Comparison of ENCODE assay signal across 11 cellular contexts in the genomic region with DNA sequence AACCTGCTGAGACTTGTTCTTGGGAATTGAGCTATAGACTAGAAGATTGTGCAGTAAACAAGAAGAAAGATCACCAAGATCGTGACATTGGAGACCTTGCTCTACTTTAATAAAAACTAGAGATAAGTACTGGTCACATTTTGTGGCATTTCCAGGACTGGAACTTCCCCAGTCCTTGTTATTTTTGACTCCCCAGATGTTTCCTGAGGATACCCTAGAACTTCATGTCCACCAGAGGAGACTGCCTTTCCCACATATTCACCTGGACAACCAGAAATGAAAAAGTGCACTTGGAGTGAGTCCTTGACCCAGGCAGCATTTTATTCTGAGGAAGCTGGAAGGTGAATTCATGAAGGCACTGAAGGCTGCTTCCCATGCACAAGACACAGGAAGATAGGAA. TPM values are rescaled to one million over a fixed set of nuclear protein-coding genes. Genes with fewer than 3 reads are reported as not detected.
DNase-seq lines count a peak whose midpoint lies in the region; ATAC-seq and TF ChIP-seq lines count a peak whose summit lies in the region.
"Had no signal": no experiment of that assay in that cellular context is flagged by ENCODE, and none has a peak within 500 bp of the region (broad histone marks: within the 10 kb centered on the region; RNA-seq: fewer than 3 reads in every experiment).

No MANE protein-coding gene starts in this region.

- DNase-seq in left ventricle myocardium inferior (no peak), right cardiac atrium (no peak), endothelial cell (ENCODE audit: low spot score) (no peak), NCI-H146 treated with DMSO at 0.1 percent for 48 hours (lab: John Stamatoyannopoulos, UW; ENCODE audit: unreplicated experiment) (no peak), HuH-7 (ENCODE audit: low spot score) (no peak)
- DNase-seq in stimulated activated effector memory CD8-positive, alpha-beta T cell treated with anti-CD3 and anti-CD28 coated beads, Interleukin-12 subunit alpha, Interleukin-12 subunit beta, amount 100 ng/mL, for 72 hours (ENCODE audit: low spot score in 2 of 2) = no peak
- DNase-seq: BE2C, IMR-90 had no signal

- H3K4me2 ChIP-seq in OCI-LY3 (ENCODE audit: low read length) = no peak overlapping the region

- H3K9me3 ChIP-seq in left ventricle myocardium inferior (replicated peaks) (no peaks in the 10 kb centered on the region), right cardiac atrium (ENCODE audit: control insufficient read depth, low read length) (no peaks in the 10 kb centered on the region), OCI-LY3 (ENCODE audit: insufficient read depth, low read length) (no peaks in the 10 kb centered on the region)
- H3K9me3 ChIP-seq: BE2C had no signal

- H3K27me3 Mint-ChIP-seq in endothelial cell (ENCODE audit: unreplicated experiment) = peaks cover 6% of the 10 kb centered on the region

- no peak for ATAC-seq in right cardiac atrium
- no peak for ATAC-seq in stimulated activated effector memory CD8-positive, alpha-beta T cell treated with anti-CD3 and anti-CD28 coated beads, Interleukin-12 subunit alpha, Interleukin-12 subunit beta, amount 100 ng/mL, for 72 hours
- ATAC-seq: HCT116 had no signal

- TF ChIP-seq CTCF in left ventricle myocardium inferior (IDR thresholded peaks at IDR 0.05; ENCODE audit: borderline replicate concordance) (no peak), OCI-LY3 (IDR thresholded peaks at IDR 0.05; ENCODE audit: low read depth, low read length) (no peak), endothelial cell (IDR thresholded peaks at IDR 0.05; ENCODE audit: unreplicated experiment) (no peak)

- peaks cover 58% of the 10 kb centered on the region for H3K4me1 Mint-ChIP-seq in endothelial cell (ENCODE audit: unreplicated experiment)
- H3K4me1 Mint-ChIP-seq in stimulated activated effector memory CD8-positive, alpha-beta T cell treated with anti-CD3 and anti-CD28 coated beads, Interleukin-12 subunit alpha, Interleukin-12 subunit beta, amount 100 ng/mL, for 72 hours = peaks cover 21% of the 10 kb centered on the region

- peak overlapping the region; percentile 16 for H3K4me3 Mint-ChIP-seq in endothelial cell (ENCODE audit: unreplicated experiment)
- no peak overlapping the region for H3K4me3 Mint-ChIP-seq in stimulated activated effector memory CD8-positive, alpha-beta T cell treated with anti-CD3 and anti-CD28 coated beads, Interleukin-12 subunit alpha, Interleukin-12 subunit beta, amount 100 ng/mL, for 72 hours

- peak overlapping the region; percentile 93 for H3K27ac Mint-ChIP-seq in endothelial cell (ENCODE audit: unreplicated experiment)
- H3K27ac Mint-ChIP-seq in stimulated activated effector memory CD8-positive, alpha-beta T cell treated with anti-CD3 and anti-CD28 coated beads, Interleukin-12 subunit alpha, Interleukin-12 subunit beta, amount 100 ng/mL, for 72 hours = peak overlapping the region; percentile 22

- 60% methylated on average over 1 of the region's 1 CpG for whole genome bisulfite sequencing in right cardiac atrium

- H3K36me3 Mint-ChIP-seq in endothelial cell (ENCODE audit: low read depth, unreplicated experiment) = peaks cover 13% of the 10 kb centered on the region
- no peaks in the 10 kb centered on the region for H3K36me3 Mint-ChIP-seq in stimulated activated effector memory CD8-positive, alpha-beta T cell treated with anti-CD3 and anti-CD28 coated beads, Interleukin-12 subunit alpha, Interleukin-12 subunit beta, amount 100 ng/mL, for 72 hours

- H3K9ac ChIP-seq in OCI-LY3 (ENCODE audit: low read length) = no peak overlapping the region

- H3K36me3 ChIP-seq in left ventricle myocardium inferior (no peaks in the 10 kb centered on the region), OCI-LY3 (replicated peaks; ENCODE audit: low read depth, low read length) (no peaks in the 10 kb centered on the region)
- H3K36me3 ChIP-seq: BE2C had no signal

- H3K4me1 ChIP-seq in left ventricle myocardium inferior = peaks cover 31% of the 10 kb centered on the region
- peaks cover 3% of the 10 kb centered on the region for H3K4me1 ChIP-seq in right cardiac atrium (ENCODE audit: control insufficient read depth, insufficient read depth, low read length)
- peaks cover 7% of the 10 kb centered on the region for H3K4me1 ChIP-seq in OCI-LY3 (ENCODE audit: low read length)
- H3K4me1 ChIP-seq: BE2C had no signal

- H3K9me3 Mint-ChIP-seq in endothelial cell (ENCODE audit: unreplicated experiment) = no peaks in the 10 kb centered on the region
- no peaks in the 10 kb centered on the region for H3K9me3 Mint-ChIP-seq in stimulated activated effector memory CD8-positive, alpha-beta T cell treated with anti-CD3 and anti-CD28 coated beads, Interleukin-12 subunit alpha, Interleukin-12 subunit beta, amount 100 ng/mL, for 72 hours

- no peaks in the 10 kb centered on the region for H3K79me2 ChIP-seq in OCI-LY3 (ENCODE audit: low read length)

- H4K20me1 ChIP-seq in OCI-LY3 (ENCODE audit: insufficient read depth, low read length) = no peaks in the 10 kb centered on the region

- no peak overlapping the region for H3K4me3 ChIP-seq in left ventricle myocardium inferior
- H3K4me3 ChIP-seq in right cardiac atrium (ENCODE audit: low read length) = no peak overlapping the region
- H3K4me3 ChIP-seq in OCI-LY3 (ENCODE audit: low read length) = no peak overlapping the region

- 0 out of 2 replicates have a peak overlapping the region, but pooled peaks have one; percentile 11 for H2AFZ ChIP-seq in OCI-LY3 (ENCODE audit: low read depth, low read length)

- H3K27ac ChIP-seq in left ventricle myocardium inferior (replicated peaks) (peak overlapping the region; percentile 58), right cardiac atrium (ENCODE audit: low read length) (no peak overlapping the region), OCI-LY3 (ENCODE audit: low read length) (no peak overlapping the region)

- peaks cover 7% of the 10 kb centered on the region for H3K27me3 ChIP-seq in left ventricle myocardium inferior (ENCODE audit: low read depth)
- H3K27me3 ChIP-seq in right cardiac atrium (ENCODE audit: control insufficient read depth, insufficient read depth) = no peaks in the 10 kb centered on the region
- peaks cover 6% of the 10 kb centered on the region; the same call in 1 of the 2 replicates for H3K27me3 ChIP-seq in OCI-LY3 (ENCODE audit: low read depth, low read length)
- H3K27me3 ChIP-seq: BE2C had no signal

- intact Hi-C loops in left ventricle myocardium inferior (cut with micrococcal nuclease) (no loop called here), right cardiac atrium (cut with DNase I) (no loop called here)

RNA-seq across cellular contexts. Expression of gene CD207, which starts 5.7 kb away (rescaled TPM):
- total RNA-seq in left ventricle myocardium inferior = not detected
- total RNA-seq in right cardiac atrium = under 1 TPM in 3 of 4 donors, not detected in 1; 0.20 to 0.23 (median 0.21) TPM
- 0.18 TPM for polyA plus RNA-seq in right cardiac atrium
- 0.74 TPM for total RNA-seq in endothelial cell (ENCODE audit: unreplicated experiment)
- total RNA-seq: Daoy, IMR-90 had no signal
- polyA plus RNA-seq: IMR-90 had no signal

RNA-seq across cellular contexts. Expression of gene CLEC4F, which starts 9.5 kb away (rescaled TPM):
- total RNA-seq in left ventricle myocardium inferior = not detected
- under 1 TPM in 3 of 4 donors, not detected in 1; 0.12 to 0.40 (median 0.17) TPM for total RNA-seq in right cardiac atrium
- 0.36 TPM for polyA plus RNA-seq in right cardiac atrium
- 0.23 TPM for total RNA-seq in endothelial cell (ENCODE audit: unreplicated experiment)
- total RNA-seq: Daoy, IMR-90 had no signal
- polyA plus RNA-seq: IMR-90 had no signal

RNA-seq across cellular contexts. Expression of gene FIGLA, which starts 39.5 kb away (rescaled TPM):
- total RNA-seq in left ventricle myocardium inferior (not detected), right cardiac atrium (not detected), endothelial cell (ENCODE audit: unreplicated experiment) (not detected)
- not detected for polyA plus RNA-seq in right cardiac atrium
- total RNA-seq: Daoy, IMR-90 had no signal
- polyA plus RNA-seq: IMR-90 had no signal
